In the genomic region with DNA sequence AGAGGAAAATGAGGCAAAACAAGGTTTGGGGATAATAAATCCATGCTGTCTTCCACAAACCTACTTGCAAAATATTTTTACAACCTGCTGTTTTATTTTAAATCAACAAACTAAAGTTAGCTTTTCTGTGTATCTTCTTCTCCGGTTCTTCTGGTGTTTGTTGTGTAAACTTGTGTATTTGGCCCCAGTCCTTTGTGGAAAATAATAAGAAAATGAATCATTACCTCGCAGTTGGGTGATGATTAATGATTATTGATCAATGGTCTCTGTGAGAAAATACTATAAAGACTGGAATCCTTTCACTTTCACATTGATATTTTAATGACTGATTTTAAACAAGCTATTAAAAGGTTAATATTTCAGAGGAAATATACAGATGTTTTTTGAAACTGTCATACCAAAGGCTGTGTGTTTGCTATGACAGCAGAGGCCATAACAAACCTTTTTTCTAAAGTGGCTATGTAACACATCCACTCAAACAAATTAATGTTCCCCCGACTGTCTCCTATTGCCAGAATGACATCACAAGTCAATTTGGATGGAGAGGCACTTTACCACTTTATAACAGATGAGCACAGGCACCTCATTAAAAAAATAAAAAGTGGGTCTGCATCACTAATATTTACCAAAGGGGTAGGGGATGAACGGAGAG, we compare ENCODE assay signal across 2 cellular contexts.
TF ChIP-seq lines count a peak whose summit lies in the region.

No MANE protein-coding gene starts in this region.

TF ChIP-seq in liver, 16 proteins besides CTCF, POLR2A, EP300 and RAD21:
- peak in 1 of 2 donors; percentile 7 for TF ChIP-seq HNF4A (conservative IDR thresholded peaks at IDR 0.05)
- no peak for TF ChIP-seq FOXA1 (IDR thresholded peaks at IDR 0.05)
- no peak for TF ChIP-seq RXRA (IDR thresholded peaks at IDR 0.05)
- TF ChIP-seq NR2F2 (IDR thresholded peaks at IDR 0.05) = no peak
- no peak for TF ChIP-seq FOXA2 (IDR thresholded peaks at IDR 0.05)
- TF ChIP-seq JUND (IDR thresholded peaks at IDR 0.05) = peak; percentile 44 to 48

TF ChIP-seq in HepG2, 621 proteins besides CTCF, POLR2A, EP300 and RAD21:
- no peak for TF ChIP-seq PRDM15 (CRISPR knock-in tag; IDR thresholded peaks at IDR 0.05)
- TF ChIP-seq, protein P1, sequence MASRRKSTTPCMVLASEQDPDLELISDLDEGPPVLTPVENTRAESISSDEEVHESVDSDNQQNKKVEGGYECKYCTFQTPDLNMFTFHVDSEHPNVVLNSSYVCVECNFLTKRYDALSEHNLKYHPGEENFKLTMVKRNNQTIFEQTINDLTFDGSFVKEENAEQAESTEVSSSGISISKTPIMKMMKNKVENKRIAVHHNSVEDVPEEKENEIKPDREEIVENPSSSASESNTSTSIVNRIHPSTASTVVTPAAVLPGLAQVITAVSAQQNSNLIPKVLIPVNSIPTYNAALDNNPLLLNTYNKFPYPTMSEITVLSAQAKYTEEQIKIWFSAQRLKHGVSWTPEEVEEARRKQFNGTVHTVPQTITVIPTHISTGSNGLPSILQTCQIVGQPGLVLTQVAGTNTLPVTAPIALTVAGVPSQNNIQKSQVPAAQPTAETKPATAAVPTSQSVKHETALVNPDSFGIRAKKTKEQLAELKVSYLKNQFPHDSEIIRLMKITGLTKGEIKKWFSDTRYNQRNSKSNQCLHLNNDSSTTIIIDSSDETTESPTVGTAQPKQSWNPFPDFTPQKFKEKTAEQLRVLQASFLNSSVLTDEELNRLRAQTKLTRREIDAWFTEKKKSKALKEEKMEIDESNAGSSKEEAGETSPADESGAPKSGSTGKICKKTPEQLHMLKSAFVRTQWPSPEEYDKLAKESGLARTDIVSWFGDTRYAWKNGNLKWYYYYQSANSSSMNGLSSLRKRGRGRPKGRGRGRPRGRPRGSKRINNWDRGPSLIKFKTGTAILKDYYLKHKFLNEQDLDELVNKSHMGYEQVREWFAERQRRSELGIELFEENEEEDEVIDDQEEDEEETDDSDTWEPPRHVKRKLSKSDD (CRISPR knock-in tag; IDR thresholded peaks at IDR 0.05; ENCODE audit: low read depth) = no peak
- TF ChIP-seq ZNF616 (CRISPR knock-in tag; IDR thresholded peaks at IDR 0.05; ENCODE audit: low read depth) = no peak
- TF ChIP-seq YEATS4 (CRISPR knock-in tag; IDR thresholded peaks at IDR 0.05; ENCODE audit: borderline replicate concordance) = no peak
- TF ChIP-seq, protein P2, sequence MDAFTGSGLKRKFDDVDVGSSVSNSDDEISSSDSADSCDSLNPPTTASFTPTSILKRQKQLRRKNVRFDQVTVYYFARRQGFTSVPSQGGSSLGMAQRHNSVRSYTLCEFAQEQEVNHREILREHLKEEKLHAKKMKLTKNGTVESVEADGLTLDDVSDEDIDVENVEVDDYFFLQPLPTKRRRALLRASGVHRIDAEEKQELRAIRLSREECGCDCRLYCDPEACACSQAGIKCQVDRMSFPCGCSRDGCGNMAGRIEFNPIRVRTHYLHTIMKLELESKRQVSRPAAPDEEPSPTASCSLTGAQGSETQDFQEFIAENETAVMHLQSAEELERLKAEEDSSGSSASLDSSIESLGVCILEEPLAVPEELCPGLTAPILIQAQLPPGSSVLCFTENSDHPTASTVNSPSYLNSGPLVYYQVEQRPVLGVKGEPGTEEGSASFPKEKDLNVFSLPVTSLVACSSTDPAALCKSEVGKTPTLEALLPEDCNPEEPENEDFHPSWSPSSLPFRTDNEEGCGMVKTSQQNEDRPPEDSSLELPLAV (CRISPR knock-in tag; conservative IDR thresholded peaks at IDR 0.05; ENCODE audit: low read depth) = no peak
- no peak for TF ChIP-seq CREBL2 (CRISPR knock-in tag; IDR thresholded peaks at IDR 0.05; ENCODE audit: borderline replicate concordance)
- TF ChIP-seq SMAD1 (CRISPR knock-in tag; IDR thresholded peaks at IDR 0.05; ENCODE audit: borderline replicate concordance, low read depth) = no peak
- TF ChIP-seq KLF11 (CRISPR knock-in tag; IDR thresholded peaks at IDR 0.05) = no peak
- no peak for TF ChIP-seq ZNF720 (CRISPR knock-in tag; IDR thresholded peaks at IDR 0.05)
- TF ChIP-seq ZNF747 (CRISPR knock-in tag; IDR thresholded peaks at IDR 0.05; ENCODE audit: borderline replicate concordance) = no peak
- TF ChIP-seq KDM4B (CRISPR knock-in tag; IDR thresholded peaks at IDR 0.05) = no peak
- TF ChIP-seq, protein P3, sequence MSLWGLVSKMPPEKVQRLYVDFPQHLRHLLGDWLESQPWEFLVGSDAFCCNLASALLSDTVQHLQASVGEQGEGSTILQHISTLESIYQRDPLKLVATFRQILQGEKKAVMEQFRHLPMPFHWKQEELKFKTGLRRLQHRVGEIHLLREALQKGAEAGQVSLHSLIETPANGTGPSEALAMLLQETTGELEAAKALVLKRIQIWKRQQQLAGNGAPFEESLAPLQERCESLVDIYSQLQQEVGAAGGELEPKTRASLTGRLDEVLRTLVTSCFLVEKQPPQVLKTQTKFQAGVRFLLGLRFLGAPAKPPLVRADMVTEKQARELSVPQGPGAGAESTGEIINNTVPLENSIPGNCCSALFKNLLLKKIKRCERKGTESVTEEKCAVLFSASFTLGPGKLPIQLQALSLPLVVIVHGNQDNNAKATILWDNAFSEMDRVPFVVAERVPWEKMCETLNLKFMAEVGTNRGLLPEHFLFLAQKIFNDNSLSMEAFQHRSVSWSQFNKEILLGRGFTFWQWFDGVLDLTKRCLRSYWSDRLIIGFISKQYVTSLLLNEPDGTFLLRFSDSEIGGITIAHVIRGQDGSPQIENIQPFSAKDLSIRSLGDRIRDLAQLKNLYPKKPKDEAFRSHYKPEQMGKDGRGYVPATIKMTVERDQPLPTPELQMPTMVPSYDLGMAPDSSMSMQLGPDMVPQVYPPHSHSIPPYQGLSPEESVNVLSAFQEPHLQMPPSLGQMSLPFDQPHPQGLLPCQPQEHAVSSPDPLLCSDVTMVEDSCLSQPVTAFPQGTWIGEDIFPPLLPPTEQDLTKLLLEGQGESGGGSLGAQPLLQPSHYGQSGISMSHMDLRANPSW (CRISPR knock-in tag; IDR thresholded peaks at IDR 0.05; ENCODE audit: borderline replicate concordance) = no peak
- no peak for TF ChIP-seq ARID2 (CRISPR knock-in tag; IDR thresholded peaks at IDR 0.05; ENCODE audit: borderline replicate concordance)
- TF ChIP-seq ZFY (CRISPR knock-in tag; IDR thresholded peaks at IDR 0.05) = no peak
- no peak for TF ChIP-seq MNT (IDR thresholded peaks at IDR 0.05)
- TF ChIP-seq ZNF550 (CRISPR knock-in tag; IDR thresholded peaks at IDR 0.05; ENCODE audit: borderline replicate concordance) = no peak
- no peak for TF ChIP-seq ASH2L (IDR thresholded peaks at IDR 0.05; ENCODE audit: insufficient read length, low read depth, low read length)
- TF ChIP-seq SMARCE1 (IDR thresholded peaks at IDR 0.05; ENCODE audit: borderline replicate concordance) = no peak
- no peak for TF ChIP-seq ZNF3 (CRISPR knock-in tag; IDR thresholded peaks at IDR 0.05)
- TF ChIP-seq TEF (CRISPR knock-in tag; IDR thresholded peaks at IDR 0.05) = no peak
